ENCODE assay signal across 9 cellular contexts in the genomic region with DNA sequence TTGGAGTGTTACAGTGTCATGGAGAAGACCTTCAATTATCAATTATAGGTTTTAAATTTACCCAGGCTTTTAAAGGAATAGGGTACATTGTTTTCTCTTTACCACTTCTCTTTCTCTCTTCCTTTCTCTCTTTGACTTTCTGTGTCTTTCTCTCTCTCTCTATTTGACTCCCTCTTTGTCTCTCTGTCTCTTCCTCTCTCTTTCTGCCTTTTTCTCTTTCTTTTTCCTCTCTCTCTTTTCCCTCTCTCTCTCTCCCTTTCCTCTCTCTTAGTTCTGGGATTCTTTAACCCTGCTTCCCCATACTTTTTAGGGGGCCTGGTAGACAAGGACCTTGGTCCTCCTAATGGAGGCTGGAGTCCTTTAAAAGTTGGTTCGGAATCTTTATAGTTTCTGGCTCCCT. TPM values are rescaled to one million over a fixed set of nuclear protein-coding genes. Genes with fewer than 3 reads are reported as not detected.
"Had no signal": no experiment of that assay in that cellular context is flagged by ENCODE, and none has a peak within 500 bp of the region (broad histone marks: within the 10 kb centered on the region; RNA-seq: fewer than 3 reads in every experiment).

No MANE protein-coding gene starts in this region.

- DNase-seq: GDM1, GF-D8 had no signal

- H3K4me3 ChIP-seq: GM12878 had no signal

- FAIRE-seq: G401.6, GM12878, GM12891, GM12892, GM18507, GM19239 had no signal

- ATAC-seq: GM12878 had no signal

RNA-seq across cellular contexts. Expression of a gene that starts 50.2 kb away (rescaled TPM):
- total RNA-seq: G401 had no signal
